ENCODE assay signal across 1 cellular context in genomic region chr1:63864224-63864623, GRCh38.
TF ChIP-seq lines count a peak whose summit lies in the region.

No MANE protein-coding gene starts in this region.

TF ChIP-seq in SK-N-SH treated with all-trans-retinoic acid at 6 μM for 48 hours, 23 proteins besides CTCF, POLR2A, EP300 and RAD21 (continued from another document):
- TF ChIP-seq PATZ1 (CRISPR knock-in tag; IDR thresholded peaks at IDR 0.05; ENCODE audit: borderline replicate concordance), result no peak
- TF ChIP-seq ZC3H10 (CRISPR knock-in tag; IDR thresholded peaks at IDR 0.05), result no peak
- no peak for TF ChIP-seq ARNTL (CRISPR knock-in tag; IDR thresholded peaks at IDR 0.05; ENCODE audit: borderline replicate concordance, low read depth)
- TF ChIP-seq SNAI2 (CRISPR knock-in tag; IDR thresholded peaks at IDR 0.05), result no peak
- no peak for TF ChIP-seq ZNF8 (CRISPR knock-in tag; IDR thresholded peaks at IDR 0.05)
TF ChIP-seq in SK-N-SH treated with all-trans-retinoic acid at 6 μM for 48 hours: peak in this region for 0.
